In genomic region chr7:27209933-27210440, GRCh38 we compare ENCODE assay signal across 18 cellular contexts. TPM values are rescaled to one million over a fixed set of nuclear protein-coding genes. Genes with fewer than 3 reads are reported as not detected.
DNase-seq lines count a peak whose midpoint lies in the region; ATAC-seq and TF ChIP-seq lines count a peak whose summit lies in the region.
"Had no signal": no experiment of that assay in that cellular context is flagged by ENCODE, and none has a peak within 500 bp of the region (broad histone marks: within the 10 kb centered on the region; RNA-seq: fewer than 3 reads in every experiment).

No MANE protein-coding gene starts in this region.

- H3K36me3 ChIP-seq in lower lobe of right lung, result no peaks in the 10 kb centered on the region
- H3K36me3 ChIP-seq: ascending aorta; BLaER1 treated with 17β-estradiol and CSF1 and Interleukin-3, amounts not matched to agents 10 nM and 100 nM; esophagus muscularis mucosa; SJCRH30; WERI-Rb-1 had no signal

- H3K9me3 ChIP-seq in T-helper 17 cell (ENCODE audit: control insufficient read depth, low read length, poor library complexity, severe bottlenecking), result no peaks in the 10 kb centered on the region
- no peaks in the 10 kb centered on the region for H3K9me3 ChIP-seq in lower lobe of right lung
- H3K9me3 ChIP-seq: ascending aorta, esophagus muscularis mucosa, SJCRH30 had no signal

- H3K27me3 ChIP-seq in lower lobe of right lung (ENCODE audit: low read depth), result peaks cover 98% of the 10 kb centered on the region
- H3K27me3 ChIP-seq: SJCRH30 had no signal

- no peak overlapping the region for H3K4me3 ChIP-seq in lower lobe of right lung
- H3K4me3 ChIP-seq: BLaER1 treated with 17β-estradiol and CSF1 and Interleukin-3, amounts not matched to agents 10 nM and 100 nM; SJCRH30 had no signal

- no peaks in the 10 kb centered on the region for H3K36me3 Mint-ChIP-seq in activated naive CD4-positive, alpha-beta T cell treated with anti-CD3 and anti-CD28 coated beads, Interleukin-2, amount 50 U/mL, for 24 hours
- H3K36me3 Mint-ChIP-seq in T-helper 17 cell (ENCODE audit: low read depth) (no peaks in the 10 kb centered on the region), memory B cell (no peaks in the 10 kb centered on the region)
- no peaks in the 10 kb centered on the region for H3K36me3 Mint-ChIP-seq in stimulated activated effector memory CD8-positive, alpha-beta T cell treated with anti-CD3 and anti-CD28 coated beads, Interleukin-12 subunit alpha, Interleukin-12 subunit beta, amount 100 ng/mL, for 72 hours

- H3K4me1 ChIP-seq in lower lobe of right lung, result peaks cover 30% of the 10 kb centered on the region
- H3K4me1 ChIP-seq: SJCRH30 had no signal

- TF ChIP-seq CTCF in lower lobe of right lung (IDR thresholded peaks at IDR 0.05), result no peak

- intact Hi-C loops in lower lobe of right lung (cut with DNase I), result no loop called here

- H3K27ac Mint-ChIP-seq in activated naive CD4-positive, alpha-beta T cell treated with anti-CD3 and anti-CD28 coated beads, Interleukin-2, amount 50 U/mL, for 24 hours, result no peak overlapping the region
- no peak overlapping the region for H3K27ac Mint-ChIP-seq in T-helper 17 cell
- no peak overlapping the region for H3K27ac Mint-ChIP-seq in memory B cell
- H3K27ac Mint-ChIP-seq in stimulated activated effector memory CD8-positive, alpha-beta T cell treated with anti-CD3 and anti-CD28 coated beads, Interleukin-12 subunit alpha, Interleukin-12 subunit beta, amount 100 ng/mL, for 72 hours, result no peak overlapping the region

- no peak for ATAC-seq in T-helper 17 cell
- no peak for ATAC-seq in memory B cell (ENCODE audit: low read depth)
- no peak for ATAC-seq in stimulated activated effector memory CD8-positive, alpha-beta T cell treated with anti-CD3 and anti-CD28 coated beads, Interleukin-12 subunit alpha, Interleukin-12 subunit beta, amount 100 ng/mL, for 72 hours
- ATAC-seq in lower lobe of right lung, result no peak

- DNase-seq in activated naive CD4-positive, alpha-beta T cell treated with Interleukin-2 at 50 U/mL for 16 hours, result no peak
- DNase-seq in T-helper 17 cell, result no peak
- DNase-seq in memory B cell (ENCODE audit: low spot score in 2 of 2), result no peak
- no peak for DNase-seq in stimulated activated effector memory CD8-positive, alpha-beta T cell treated with anti-CD3 and anti-CD28 coated beads, Interleukin-12 subunit alpha, Interleukin-12 subunit beta, amount 100 ng/mL, for 72 hours (ENCODE audit: low spot score in 2 of 2)
- no peak for DNase-seq in lower lobe of right lung
- no peak for DNase-seq in NCI-H510A (lab: John Stamatoyannopoulos, UW)
- no peak for DNase-seq in activated CD8-positive, alpha-beta memory T cell treated with anti-CD3 and anti-CD28 coated beads, Interleukin-2, amount 50 U/mL, for 48 hours
- DNase-seq: cerebellar nuclear complex; effector memory CD4-positive, alpha-beta T cell; NCI-H1694 treated with DMSO at 0.1 percent for 48 hours; NCI-H774; SJCRH30 had no signal

- peak overlapping the region; percentile 47 for H3K4me3 Mint-ChIP-seq in activated naive CD4-positive, alpha-beta T cell treated with anti-CD3 and anti-CD28 coated beads, Interleukin-2, amount 50 U/mL, for 24 hours
- H3K4me3 Mint-ChIP-seq in T-helper 17 cell, result peak overlapping the region; percentile 58
- peak overlapping the region; percentile 35 for H3K4me3 Mint-ChIP-seq in memory B cell
- peak overlapping the region; percentile 32 for H3K4me3 Mint-ChIP-seq in stimulated activated effector memory CD8-positive, alpha-beta T cell treated with anti-CD3 and anti-CD28 coated beads, Interleukin-12 subunit alpha, Interleukin-12 subunit beta, amount 100 ng/mL, for 72 hours

- H3K9me3 Mint-ChIP-seq in activated naive CD4-positive, alpha-beta T cell treated with anti-CD3 and anti-CD28 coated beads, Interleukin-2, amount 50 U/mL, for 24 hours, result no peaks in the 10 kb centered on the region
- H3K9me3 Mint-ChIP-seq in memory B cell, result no peaks in the 10 kb centered on the region
- no peaks in the 10 kb centered on the region for H3K9me3 Mint-ChIP-seq in stimulated activated effector memory CD8-positive, alpha-beta T cell treated with anti-CD3 and anti-CD28 coated beads, Interleukin-12 subunit alpha, Interleukin-12 subunit beta, amount 100 ng/mL, for 72 hours

- peaks cover 68% of the 10 kb centered on the region for H3K27me3 Mint-ChIP-seq in activated naive CD4-positive, alpha-beta T cell treated with anti-CD3 and anti-CD28 coated beads, Interleukin-2, amount 50 U/mL, for 24 hours
- peaks cover 97% of the 10 kb centered on the region for H3K27me3 Mint-ChIP-seq in T-helper 17 cell
- H3K27me3 Mint-ChIP-seq in memory B cell, result peaks cover 42% of the 10 kb centered on the region

- H3K27ac ChIP-seq in lower lobe of right lung, result no peak overlapping the region
- H3K27ac ChIP-seq: ascending aorta; BLaER1 treated with 17β-estradiol and CSF1 and Interleukin-3, amounts not matched to agents 10 nM and 100 nM; esophagus muscularis mucosa; SJCRH30; WERI-Rb-1 had no signal

- peaks cover 24% of the 10 kb centered on the region for H3K4me1 Mint-ChIP-seq in activated naive CD4-positive, alpha-beta T cell treated with anti-CD3 and anti-CD28 coated beads, Interleukin-2, amount 50 U/mL, for 24 hours
- H3K4me1 Mint-ChIP-seq in T-helper 17 cell (peaks cover 20% of the 10 kb centered on the region), memory B cell (peaks cover under 1% of the 10 kb centered on the region)
- peaks cover 20% of the 10 kb centered on the region for H3K4me1 Mint-ChIP-seq in stimulated activated effector memory CD8-positive, alpha-beta T cell treated with anti-CD3 and anti-CD28 coated beads, Interleukin-12 subunit alpha, Interleukin-12 subunit beta, amount 100 ng/mL, for 72 hours

RNA-seq across cellular contexts. Expression of gene HOXA13, which starts 10.1 kb away (rescaled TPM):
- total RNA-seq in T-helper 17 cell (not detected), lower lobe of right lung (not detected)
- total RNA-seq: A673, ascending aorta, esophagus muscularis mucosa had no signal

RNA-seq across cellular contexts. Expression of gene HOXA11, which starts 25.0 kb away (rescaled TPM):
- total RNA-seq in T-helper 17 cell, result not detected
- not detected for total RNA-seq in lower lobe of right lung
- total RNA-seq: A673, ascending aorta, esophagus muscularis mucosa had no signal

RNA-seq across cellular contexts. Expression of gene EVX1, which starts 32.6 kb away (rescaled TPM):
- under 1 TPM in 1 of 2 donors, not detected in 1; 0.21 TPM for total RNA-seq in T-helper 17 cell
- not detected for total RNA-seq in lower lobe of right lung
- total RNA-seq: A673, ascending aorta, esophagus muscularis mucosa, SJCRH30 had no signal

RNA-seq across cellular contexts. Expression of gene HOXA10, which starts 35.9 kb away (rescaled TPM):
- total RNA-seq in T-helper 17 cell (not detected), lower lobe of right lung (0.38 TPM)
- total RNA-seq: A673, ascending aorta, esophagus muscularis mucosa had no signal

RNA-seq across cellular contexts. Expression of gene HOXA9, which starts 44.6 kb away (rescaled TPM):
- total RNA-seq in T-helper 17 cell (not detected), lower lobe of right lung (1.7 TPM)
- total RNA-seq: A673, ascending aorta had no signal
